In genomic region chr6:159008656-159009288, GRCh38 we compare ENCODE assay signal across 7 cellular contexts. TPM values are rescaled to one million over a fixed set of nuclear protein-coding genes. Genes with fewer than 3 reads are reported as not detected.
A peak's percentile ranks its signal among the peaks of the same experiment; 100 is the strongest.
DNase-seq lines count a peak whose midpoint lies in the region; ATAC-seq, FAIRE-seq and TF ChIP-seq lines count a peak whose summit lies in the region.

No MANE protein-coding gene starts in this region.

- DNase-seq in G401 (ENCODE audit: low spot score): peak; percentile 58
- DNase-seq in NAMALWA (ENCODE audit: low spot score): peak; percentile 78
- DNase-seq in adipocyte (ENCODE audit: low read depth): peak; percentile 46
- DNase-seq in kidney epithelial cell (ENCODE audit: low read depth): no peak
- no peak for DNase-seq in left colon
- DNase-seq in GM12891 (ENCODE audit: insufficient read length, low spot score): no peak

- H3K27me3 ChIP-seq in adipocyte (replicated peaks; ENCODE audit: control insufficient read depth, insufficient read depth, low read length): no peaks in the 10 kb centered on the region
- H3K27me3 ChIP-seq in kidney epithelial cell (ENCODE audit: control insufficient read depth, insufficient read depth, low read length): no peaks in the 10 kb centered on the region

- no peak for TF ChIP-seq POLR2A in GM12891 (IDR thresholded peaks at IDR 0.05; ENCODE audit: low read depth, low read length)

- intact Hi-C loops in left colon (cut with DNase I, micrococcal nuclease): loop anchor here in 1 of 2 donors (10.0 kb wide), 1 partner anchor 126 kb away; no protein-coding TSS in a partner anchor

- in situ Hi-C loops in G401 (cut with HindIII; ENCODE audit: low sequenced_read_pairs): no loop called here

- H3K36me3 ChIP-seq in adipocyte (ENCODE audit: control insufficient read depth, insufficient read depth, low read length, severe bottlenecking) (no peaks in the 10 kb centered on the region), kidney epithelial cell (ENCODE audit: control insufficient read depth, insufficient read depth, low read length) (no peaks in the 10 kb centered on the region)

- H3K9ac ChIP-seq in adipocyte (ENCODE audit: low read length): no peak overlapping the region

- H3K4me1 ChIP-seq in adipocyte (ENCODE audit: control insufficient read depth, insufficient read depth, low read length): no peaks in the 10 kb centered on the region

- H3K9me3 ChIP-seq in adipocyte (ENCODE audit: control insufficient read depth, low read length): no peaks in the 10 kb centered on the region

- H3K4me3 ChIP-seq in adipocyte (ENCODE audit: low read length): no peak overlapping the region
- no peak overlapping the region for H3K4me3 ChIP-seq in kidney epithelial cell (ENCODE audit: low read depth, low read length)

- TF ChIP-seq CTCF in kidney epithelial cell (IDR thresholded peaks at IDR 0.05; ENCODE audit: insufficient read depth, low read length, poor library complexity, severe bottlenecking): peak; percentile 46

- no peak for FAIRE-seq in GM12891 (lab: Jason Lieb, UNC)

- ATAC-seq in GM21360 (IDR thresholded peaks at IDR 0.05; ENCODE audit: unreplicated experiment): peak; percentile 62
- no peak for ATAC-seq in left colon

TF ChIP-seq in GM12891, 5 proteins besides CTCF, POLR2A, EP300 and RAD21:
- TF ChIP-seq PAX5 (IDR thresholded peaks at IDR 0.05; ENCODE audit: insufficient read depth, low read length, severe bottlenecking) (no peak), TAF1 (IDR thresholded peaks at IDR 0.05; ENCODE audit: low read depth, low read length) (no peak), POLR2AphosphoS5 (IDR thresholded peaks at IDR 0.05; ENCODE audit: low read depth, low read length) (no peak), POU2F2 (IDR thresholded peaks at IDR 0.05; ENCODE audit: low read depth, low read length) (no peak)

RNA-seq across cellular contexts. Expression of gene RSPH3, which starts 8.8 kb away (rescaled TPM):
- total RNA-seq in G401 (2014; rRNA removed; shearing (Covaris generic)): 0.43 and 2.1 TPM in 2 replicates
- total RNA-seq in kidney epithelial cell (7.1 and 8.3 TPM in 2 replicates), left colon (10 to 100 TPM; 17.6 to 20.0 TPM)
- 1.6 TPM for polyA plus RNA-seq in GM12891 (2012; ENCODE audit: low read depth, missing spikeins)

RNA-seq across cellular contexts. Expression of gene TAGAP, which starts 36.0 kb away (rescaled TPM):
- 0.58 TPM in 1 of 2 replicates, not detected in the other for total RNA-seq in G401 (2014; rRNA removed; shearing (Covaris generic))
- total RNA-seq in kidney epithelial cell (0.96 and 1.2 TPM in 2 replicates), left colon (1 to 10 TPM; 2.2 to 2.8 TPM)
- 2.6 TPM for polyA plus RNA-seq in GM12891 (2012; ENCODE audit: low read depth, missing spikeins)

Comparison
In these comparisons a context has a peak if more than half of its experiments do, and no peak if none do; other contexts are left out.
1. DNase-seq: peak in G401 (single experiment), NAMALWA (single experiment) and adipocyte (single experiment); none in kidney epithelial cell (single experiment), left colon (0 of 2) and GM12891 (single experiment).